ENCODE assay signal across 1 cellular context in genomic region chr16:654034-654433, GRCh38.
A peak's percentile ranks its signal among the peaks of the same experiment; 100 is the strongest.
TF ChIP-seq lines count a peak whose summit lies in the region.

No MANE protein-coding gene starts in this region.

TF ChIP-seq in HepG2, 621 proteins besides CTCF, POLR2A, EP300 and RAD21 (continued from another document and continues in another):
- TF ChIP-seq HNRNPLL (IDR thresholded peaks at IDR 0.05; ENCODE audit: low read depth, low read length, poor library complexity, severe bottlenecking) (no peak), MTF2 (CRISPR knock-in tag; IDR thresholded peaks at IDR 0.05; ENCODE audit: borderline replicate concordance) (no peak), NR3C1 (CRISPR knock-in tag; IDR thresholded peaks at IDR 0.05) (no peak), ZNF484 (CRISPR knock-in tag; IDR thresholded peaks at IDR 0.05; ENCODE audit: borderline replicate concordance, low read depth) (no peak), THAP11 (CRISPR knock-in tag; IDR thresholded peaks at IDR 0.05) (peak; percentile 20; the same call in 1 of the 2 replicates), CREBL2 (CRISPR knock-in tag; IDR thresholded peaks at IDR 0.05; ENCODE audit: borderline replicate concordance) (no peak), ERF (CRISPR knock-in tag; IDR thresholded peaks at IDR 0.05) (no peak), ZNF460 (CRISPR knock-in tag; IDR thresholded peaks at IDR 0.05; ENCODE audit: borderline replicate concordance) (peak; percentile 91), ZHX2 (IDR thresholded peaks at IDR 0.05; ENCODE audit: low read depth) (no peak), ZHX2 (CRISPR knock-in tag; IDR thresholded peaks at IDR 0.05; ENCODE audit: borderline replicate concordance) (no peak), ZFYVE20 (CRISPR knock-in tag; IDR thresholded peaks at IDR 0.05; ENCODE audit: borderline replicate concordance, low read depth) (no peak), FOXK1 (CRISPR knock-in tag; IDR thresholded peaks at IDR 0.05; ENCODE audit: borderline replicate concordance, low read depth) (no peak), RARA (CRISPR knock-in tag; IDR thresholded peaks at IDR 0.05) (peak; percentile 88), SIN3B (IDR thresholded peaks at IDR 0.05; ENCODE audit: low read length) (no peak), SAFB2 (CRISPR knock-in tag; IDR thresholded peaks at IDR 0.05; ENCODE audit: borderline replicate concordance, low read depth) (no peak), ZNF234 (CRISPR knock-in tag; conservative IDR thresholded peaks at IDR 0.05) (no peak), ZNF687 (CRISPR knock-in tag; IDR thresholded peaks at IDR 0.05) (peak; percentile 63), THAP7 (CRISPR knock-in tag; IDR thresholded peaks at IDR 0.05) (no peak), GABPA (IDR thresholded peaks at IDR 0.05; ENCODE audit: low read depth, low read length) (no peak), GABPA (CRISPR knock-in tag; IDR thresholded peaks at IDR 0.05; ENCODE audit: low read depth) (peak; percentile 44; the same call in 1 of the 2 replicates), CHD4 (IDR thresholded peaks at IDR 0.05; ENCODE audit: borderline replicate concordance, low read length) (no peak), TGIF2 (CRISPR knock-in tag; IDR thresholded peaks at IDR 0.05) (no peak), ARID4A (CRISPR knock-in tag; IDR thresholded peaks at IDR 0.05; ENCODE audit: borderline replicate concordance) (peak; percentile 60; the same call in 1 of the 2 replicates), ZNF232 (CRISPR knock-in tag; IDR thresholded peaks at IDR 0.05; ENCODE audit: borderline replicate concordance) (no peak), ZNF326 (CRISPR knock-in tag; IDR thresholded peaks at IDR 0.05; ENCODE audit: borderline replicate concordance) (no peak), SP4 (CRISPR knock-in tag; IDR thresholded peaks at IDR 0.05) (no peak), GPN1 (CRISPR knock-in tag; IDR thresholded peaks at IDR 0.05; ENCODE audit: borderline replicate concordance) (no peak), THRA (CRISPR knock-in tag; IDR thresholded peaks at IDR 0.05; ENCODE audit: borderline replicate concordance) (0 out of 2 replicates have a peak, but pooled peaks have one; percentile 29), RFX1 (IDR thresholded peaks at IDR 0.05) (no peak), RBM39 (IDR thresholded peaks at IDR 0.05; ENCODE audit: low read depth, low read length, poor library complexity, severe bottlenecking) (no peak), RXRA (CRISPR knock-in tag; IDR thresholded peaks at IDR 0.05) (peak; percentile 60; the same call in 1 of the 2 replicates), SMAD9 (CRISPR knock-in tag; IDR thresholded peaks at IDR 0.05) (no peak), SRSF1 (optimal IDR thresholded peaks at IDR 0.05; ENCODE audit: low read depth, low read length) (no peak), HCFC1 (IDR thresholded peaks at IDR 0.05; ENCODE audit: low read depth, low read length) (no peak), SRF (IDR thresholded peaks at IDR 0.05; ENCODE audit: low read depth, low read length) (no peak), YY1 (IDR thresholded peaks at IDR 0.05; ENCODE audit: insufficient read depth, insufficient replicate concordance, low read depth, low read length) (peak; percentile 20), MXD3 (CRISPR knock-in tag; IDR thresholded peaks at IDR 0.05) (no peak), ZNF260 (CRISPR knock-in tag; IDR thresholded peaks at IDR 0.05; ENCODE audit: borderline replicate concordance, low read depth) (no peak), ZBTB38 (CRISPR knock-in tag; IDR thresholded peaks at IDR 0.05) (peak; percentile 44; the same call in 1 of the 2 replicates), ZNF782 (CRISPR knock-in tag; IDR thresholded peaks at IDR 0.05; ENCODE audit: borderline replicate concordance) (no peak), ATF3 (CRISPR knock-in tag; IDR thresholded peaks at IDR 0.05) (no peak), MXD1 (CRISPR knock-in tag; IDR thresholded peaks at IDR 0.05) (no peak), FOXA3 (CRISPR knock-in tag; IDR thresholded peaks at IDR 0.05) (no peak), ISX (CRISPR knock-in tag; conservative IDR thresholded peaks at IDR 0.05) (no peak), HMGXB4 (CRISPR knock-in tag; IDR thresholded peaks at IDR 0.05; ENCODE audit: borderline replicate concordance in 1 of 2, low read depth in 1 of 2) (no peak), ZNF256 (CRISPR knock-in tag; conservative IDR thresholded peaks at IDR 0.05) (no peak)
